8 cellular contexts compared by ENCODE assay signal in the genomic region with DNA sequence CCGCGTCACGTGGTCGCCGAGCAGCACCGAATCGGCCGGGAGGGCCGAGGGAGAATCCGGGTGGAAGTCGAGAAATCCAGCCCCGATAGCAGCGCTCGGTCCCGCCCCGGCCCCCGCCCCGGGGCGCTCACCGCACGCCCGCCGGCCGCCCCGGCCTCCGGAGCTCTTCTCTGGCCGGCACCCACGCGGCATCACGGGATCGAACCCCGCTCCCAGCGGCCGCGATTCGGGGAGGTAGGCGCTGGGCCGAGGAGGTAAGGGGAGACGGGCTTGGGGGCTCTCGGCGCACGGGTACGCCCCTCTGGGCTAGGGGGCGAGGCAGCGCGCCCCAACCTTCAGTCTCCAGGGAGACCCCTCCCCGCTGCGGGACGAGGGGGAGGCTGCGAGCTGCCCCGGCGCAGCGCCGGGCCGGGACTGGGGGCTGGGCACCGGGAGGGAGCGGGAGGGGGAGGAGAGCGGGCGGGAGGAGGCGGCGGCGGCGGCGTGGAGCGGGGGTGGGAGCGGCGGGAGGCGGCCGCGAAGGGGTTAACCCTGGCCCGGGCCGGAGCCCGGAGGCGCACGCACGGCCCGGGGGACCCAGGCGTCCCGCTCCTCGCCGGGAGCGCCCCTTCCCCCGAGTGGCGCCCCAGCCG. TPM values are rescaled to one million over a fixed set of nuclear protein-coding genes. Genes with fewer than 3 reads are reported as not detected.
DNase-seq lines count a peak whose midpoint lies in the region; ATAC-seq and TF ChIP-seq lines count a peak whose summit lies in the region.

No MANE protein-coding gene starts in this region.

- DNase-seq in activated CD4-positive, CD25-positive, alpha-beta regulatory T cell (lab: John Stamatoyannopoulos, UW): no peak
- DNase-seq in NCI-H510A treated with DMSO at 0.1 percent for 48 hours (lab: John Stamatoyannopoulos, UW): peak; percentile 14
- DNase-seq in activated naive CD8-positive, alpha-beta T cell treated with anti-CD3 and anti-CD28 coated beads, Interleukin-2, amount 50 U/mL, for 24 hours: peak; percentile 38
- DNase-seq in left cardiac atrium: peak; percentile 86
- peak; percentile 43 for DNase-seq in progenitor cell of endocrine pancreas (ENCODE audit: low spot score, unreplicated experiment)
- no peak for DNase-seq in inferior parietal cortex (ENCODE audit: extremely low spot score)

- H3K9me3 Mint-ChIP-seq in activated naive CD8-positive, alpha-beta T cell treated with anti-CD3 and anti-CD28 coated beads, Interleukin-2, amount 50 U/mL, for 24 hours: no peaks in the 10 kb centered on the region
- H3K9me3 Mint-ChIP-seq in progenitor cell of endocrine pancreas (ENCODE audit: low read depth): no peaks in the 10 kb centered on the region

- intact Hi-C loops in left cardiac atrium (cut with DNase I): loop anchor here in 1 of 2 donors (5.0 kb wide), 2 partner anchors 36 to 56 kb away; no protein-coding TSS in a partner anchor

- H3K27me3 Mint-ChIP-seq in activated naive CD8-positive, alpha-beta T cell treated with anti-CD3 and anti-CD28 coated beads, Interleukin-2, amount 50 U/mL, for 24 hours: peaks cover 5% of the 10 kb centered on the region
- no peaks in the 10 kb centered on the region for H3K27me3 Mint-ChIP-seq in progenitor cell of endocrine pancreas

- H3K27ac Mint-ChIP-seq in activated naive CD8-positive, alpha-beta T cell treated with anti-CD3 and anti-CD28 coated beads, Interleukin-2, amount 50 U/mL, for 24 hours: no peak overlapping the region
- peak overlapping the region; percentile 94 for H3K27ac Mint-ChIP-seq in progenitor cell of endocrine pancreas

- peak; percentile 7 to 18 for ATAC-seq in activated CD4-positive, CD25-positive, alpha-beta regulatory T cell treated with anti-CD3 and anti-CD28 coated beads, Interleukin-2, amount 50 U/mL, for 24 hours
- ATAC-seq in activated naive CD8-positive, alpha-beta T cell treated with anti-CD3 and anti-CD28 coated beads, Interleukin-2, amount 50 U/mL, for 24 hours: peak; percentile 16
- ATAC-seq in left cardiac atrium (peak; percentile 64), HG03139 (IDR thresholded peaks at IDR 0.05; ENCODE audit: unreplicated experiment) (no peak)

- no peak overlapping the region for H3K4me3 Mint-ChIP-seq in activated naive CD8-positive, alpha-beta T cell treated with anti-CD3 and anti-CD28 coated beads, Interleukin-2, amount 50 U/mL, for 24 hours
- H3K4me3 Mint-ChIP-seq in progenitor cell of endocrine pancreas (ENCODE audit: low read depth): peak overlapping the region; percentile 81

- TF ChIP-seq CTCF in progenitor cell of endocrine pancreas (IDR thresholded peaks at IDR 0.05; ENCODE audit: unreplicated experiment): no peak

- H3K4me1 Mint-ChIP-seq in activated naive CD8-positive, alpha-beta T cell treated with anti-CD3 and anti-CD28 coated beads, Interleukin-2, amount 50 U/mL, for 24 hours: peaks cover 18% of the 10 kb centered on the region
- H3K4me1 Mint-ChIP-seq in progenitor cell of endocrine pancreas (ENCODE audit: low read depth): peaks cover 51% of the 10 kb centered on the region

- H3K36me3 Mint-ChIP-seq in activated naive CD8-positive, alpha-beta T cell treated with anti-CD3 and anti-CD28 coated beads, Interleukin-2, amount 50 U/mL, for 24 hours (ENCODE audit: low read depth): no peaks in the 10 kb centered on the region
- peaks cover 3% of the 10 kb centered on the region for H3K36me3 Mint-ChIP-seq in progenitor cell of endocrine pancreas (ENCODE audit: insufficient read depth)

RNA-seq across cellular contexts. Expression of gene NDST1, which starts 22.0 kb away (rescaled TPM):
- total RNA-seq in left cardiac atrium (10 to 100 TPM; 59.3 to 71.2 TPM), progenitor cell of endocrine pancreas (154 and 169 TPM in 2 replicates)

RNA-seq across cellular contexts. Expression of gene RPS14, which starts 36.3 kb away (rescaled TPM):
- 1,000 to 10,000 TPM; 1,239 to 1,275 TPM for total RNA-seq in left cardiac atrium
- 1,941 and 2,072 TPM in 2 replicates for total RNA-seq in progenitor cell of endocrine pancreas

Comparison
In these comparisons a context has a peak if more than half of its experiments do, and no peak if none do; other contexts are left out.
1. DNase-seq: peak in NCI-H510A treated with DMSO at 0.1 percent for 48 hours (single experiment), activated naive CD8-positive, alpha-beta T cell treated with anti-CD3 and anti-CD28 coated beads, Interleukin-2, amount 50 U/mL, for 24 hours (single experiment), left cardiac atrium (single experiment) and progenitor cell of endocrine pancreas (single experiment); none in activated CD4-positive, CD25-positive, alpha-beta regulatory T cell (0 of 4) and inferior parietal cortex (single experiment).